11 cellular contexts compared by ENCODE assay signal in the genomic region with DNA sequence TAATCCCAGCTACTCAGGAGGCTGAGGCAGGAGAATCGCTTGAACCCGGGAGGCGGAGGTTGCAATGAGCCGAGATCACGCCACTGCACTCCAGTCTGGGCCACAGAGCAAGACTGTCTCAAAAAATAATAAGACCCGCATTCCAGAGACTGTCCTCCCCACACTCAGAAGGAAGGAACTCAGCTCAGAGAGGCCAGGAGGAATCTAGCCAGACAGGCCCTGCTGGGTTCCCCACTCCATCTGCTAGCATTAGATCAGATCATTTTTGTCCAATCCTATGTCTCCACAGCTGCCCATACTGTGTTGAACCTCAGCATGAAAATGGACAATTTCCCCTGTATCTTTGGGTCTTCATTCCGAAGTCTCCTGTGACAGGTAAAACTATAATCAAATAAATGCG. TPM values are rescaled to one million over a fixed set of nuclear protein-coding genes. Genes with fewer than 3 reads are reported as not detected.
A peak's percentile ranks its signal among the peaks of the same experiment; 100 is the strongest.
DNase-seq lines count a peak whose midpoint lies in the region; FAIRE-seq and TF ChIP-seq lines count a peak whose summit lies in the region.
"Not testable (repeated sequence)": the region's sequence is repeated elsewhere in the genome, so short reads cannot be mapped to it uniquely, and the experiment has no call there.
"Had no signal": no experiment of that assay in that cellular context is flagged by ENCODE, and none has a peak within 500 bp of the region (broad histone marks: within the 10 kb centered on the region; RNA-seq: fewer than 3 reads in every experiment).

No MANE protein-coding gene starts in this region.

- H3K36me3 ChIP-seq in KOPT-K1 (ENCODE audit: insufficient read depth, low read length); PC-9 (ENCODE audit: low read depth); hepatocyte (replicated peaks; ENCODE audit: insufficient read depth, low read depth): not testable (repeated sequence)

- H2AFZ ChIP-seq in PC-9, hepatocyte: not testable (repeated sequence)

- not testable (repeated sequence) for H3K9me3 ChIP-seq in KOPT-K1 (ENCODE audit: insufficient read depth, low read length, poor library complexity, severe bottlenecking); PC-9 (ENCODE audit: insufficient read depth, low read depth); hepatocyte (ENCODE audit: low read depth)

- H3K27me3 Mint-ChIP-seq in Calu3 (ENCODE audit: unreplicated experiment); mesothelial cell of epicardium (ENCODE audit: low read depth); type B pancreatic cell: not testable (repeated sequence)

- 89% methylated on average over 8 of the region's 8 CpGs for WGBS in hepatocyte (ENCODE audit: low lambda C conversion rate, missing lambda C conversion rate)

- H3K4me2 ChIP-seq in PC-9 = peak overlapping the region; percentile 35
- not testable (repeated sequence) for H3K4me2 ChIP-seq in hepatocyte

- not testable (repeated sequence) for H3K4me3 ChIP-seq in PC-9, hepatocyte

- not testable (repeated sequence) for H4K20me1 ChIP-seq in PC-9 (ENCODE audit: insufficient read depth); hepatocyte (ENCODE audit: insufficient read depth, poor library complexity, severe bottlenecking)

- CTCF ChIA-PET in Calu3 (lab: Charles Lee); PC-9 (lab: Charles Lee): not testable (repeated sequence)

- DNase-seq in Calu3 = peak; percentile 50
- DNase-seq in GM19239 (ENCODE audit: insufficient read length, low spot score); hepatocyte (ENCODE audit: low spot score); type B pancreatic cell (ENCODE audit: extremely low spot score, unreplicated experiment): not testable (repeated sequence)
- peak; percentile 69 to 86 for DNase-seq in PC-9
- peak; percentile 38 for DNase-seq in cerebellar cortex (ENCODE audit: low spot score)
- DNase-seq in mesothelial cell of epicardium (ENCODE audit: low spot score in 2 of 2, unreplicated experiment in 2 of 2) = peak in 1 of 2 experiments; percentile 56

- intact Hi-C loops in Calu3 (cut with micrococcal nuclease; ENCODE audit: unreplicated experiment); PC-9 (cut with micrococcal nuclease; ENCODE audit: unreplicated experiment): not testable (repeated sequence)

- H3K79me2 ChIP-seq in PC-9 (ENCODE audit: low read depth); hepatocyte: not testable (repeated sequence)

- H3K27ac ChIP-seq in KOPT-K1 (ENCODE audit: low read depth, low read length, poor library complexity, severe bottlenecking) = peak overlapping the region; percentile 61
- H3K27ac ChIP-seq in PC-9 = peak overlapping the region; percentile 44
- H3K27ac ChIP-seq in hepatocyte = peak overlapping the region; percentile 79

- peaks cover 13% of the 10 kb centered on the region for H3K36me3 Mint-ChIP-seq in Calu3 (ENCODE audit: insufficient read depth, unreplicated experiment)
- not testable (repeated sequence) for H3K36me3 Mint-ChIP-seq in mesothelial cell of epicardium, type B pancreatic cell

- H3K27ac Mint-ChIP-seq in Calu3 (ENCODE audit: unreplicated experiment) = not testable (repeated sequence)
- H3K27ac Mint-ChIP-seq in mesothelial cell of epicardium = peak overlapping the region; percentile 94
- peak overlapping the region; percentile 94 for H3K27ac Mint-ChIP-seq in type B pancreatic cell

- POLR2A ChIA-PET in PC-9 (lab: Charles Lee; ENCODE audit: unreplicated experiment) = interaction anchor here (0.7 kb wide), 1 partner anchor 120 kb away, joined by 5 read pairs; no protein-coding TSS in a partner anchor

- H3K4me1 ChIP-seq in PC-9 (replicated peaks; ENCODE audit: insufficient read depth) = peaks cover 26% of the 10 kb centered on the region
- H3K4me1 ChIP-seq in hepatocyte (ENCODE audit: insufficient read depth) = not testable (repeated sequence)

- H3K27me3 ChIP-seq in PC-9 (ENCODE audit: insufficient read depth, low read depth); hepatocyte: not testable (repeated sequence)

- peaks cover 28% of the 10 kb centered on the region for H3K4me1 Mint-ChIP-seq in Calu3 (ENCODE audit: low read depth, unreplicated experiment)
- H3K4me1 Mint-ChIP-seq in mesothelial cell of epicardium = peaks cover 49% of the 10 kb centered on the region
- peaks cover 18% of the 10 kb centered on the region for H3K4me1 Mint-ChIP-seq in type B pancreatic cell (ENCODE audit: unreplicated experiment)

- not testable (repeated sequence) for H3F3A ChIP-seq in PC-9 (ENCODE audit: insufficient read depth, low read depth)

- BruUV-seq in Calu3 (replicated peaks; lab: Mats Ljungman, UMichigan); PC-9 (replicated peaks; lab: Mats Ljungman, UMichigan): not testable (repeated sequence)

- peak; percentile 4 for FAIRE-seq in GM19239 (lab: Jason Lieb, UNC)

- H3K4me3 Mint-ChIP-seq in Calu3 (ENCODE audit: low read depth, unreplicated experiment); mesothelial cell of epicardium: not testable (repeated sequence)
- peak overlapping the region; percentile 61 for H3K4me3 Mint-ChIP-seq in type B pancreatic cell

- not testable (repeated sequence) for TF ChIP-seq CTCF in Calu3 (IDR thresholded peaks at IDR 0.05; ENCODE audit: unreplicated experiment); PC-9 (conservative IDR thresholded peaks at IDR 0.05); hepatocyte (IDR thresholded peaks at IDR 0.05; ENCODE audit: poor library complexity); mesothelial cell of epicardium (IDR thresholded peaks at IDR 0.05; ENCODE audit: unreplicated experiment); type B pancreatic cell (conservative IDR thresholded peaks at IDR 0.05)

- H3K9me3 Mint-ChIP-seq in Calu3 (ENCODE audit: low read depth, unreplicated experiment); mesothelial cell of epicardium; type B pancreatic cell: not testable (repeated sequence)

- not testable (repeated sequence) for H3K9me2 ChIP-seq in PC-9 (ENCODE audit: insufficient read depth); hepatocyte (replicated peaks; ENCODE audit: insufficient read depth)

RNA-seq across cellular contexts. Expression of a gene that starts 9.8 kb away (rescaled TPM):
- total RNA-seq in Calu3 (2022) (64.7 and 71.4 TPM in 2 replicates), PC-9 (2021) (52.7 and 56.6 TPM in 2 replicates), hepatocyte (25.0 and 27.6 TPM in 2 replicates), mesothelial cell of epicardium (52.2 to 59.6 TPM (median 53.2 TPM) in 3 replicates), type B pancreatic cell (ENCODE audit: low replicate concordance) (76.0 and 102 TPM in 2 replicates)
- polyA plus RNA-seq in hepatocyte = 41.7 and 51.6 TPM in 2 replicates

RNA-seq across cellular contexts. Expression of a gene that starts 24.3 kb away (rescaled TPM):
- total RNA-seq in Calu3 (2022) = 0.45 and 0.76 TPM in 2 replicates
- 1.9 and 2.4 TPM in 2 replicates for total RNA-seq in PC-9 (2021)
- 1.3 and 4.1 TPM in 2 replicates for total RNA-seq in hepatocyte
- polyA plus RNA-seq in hepatocyte = 2.7 and 3.3 TPM in 2 replicates
- total RNA-seq in mesothelial cell of epicardium = 2.5 to 3.0 TPM (median 2.6 TPM) in 3 replicates
- 2.8 and 3.9 TPM in 2 replicates for total RNA-seq in type B pancreatic cell (ENCODE audit: low replicate concordance)
- total RNA-seq: A172; CD4-positive, CD25-positive, alpha-beta regulatory T cell; HT-29 had no signal
